ENCODE assay signal across 18 cellular contexts in genomic region chr18:9930299-9930884, GRCh38. TPM values are rescaled to one million over a fixed set of nuclear protein-coding genes. Genes with fewer than 3 reads are reported as not detected.
A peak's percentile ranks its signal among the peaks of the same experiment; 100 is the strongest.
DNase-seq lines count a peak whose midpoint lies in the region; ATAC-seq, FAIRE-seq and TF ChIP-seq lines count a peak whose summit lies in the region.
"Had no signal": no experiment of that assay in that cellular context is flagged by ENCODE, and none has a peak within 500 bp of the region (broad histone marks: within the 10 kb centered on the region; RNA-seq: fewer than 3 reads in every experiment).

No MANE protein-coding gene starts in this region.

- peaks cover 99% of the 10 kb centered on the region for H3K79me2 ChIP-seq in K562 (ENCODE audit: control insufficient read depth, insufficient read depth, low read length)

- peaks cover 3% of the 10 kb centered on the region for H3K36me3 Mint-ChIP-seq in activated naive CD8-positive, alpha-beta T cell
- H3K36me3 Mint-ChIP-seq in activated naive CD8-positive, alpha-beta T cell treated with anti-CD3 and anti-CD28 coated beads, Interleukin-2, amount 50 U/mL, for 24 hours (ENCODE audit: low read depth) = peaks cover 25% of the 10 kb centered on the region
- H3K36me3 Mint-ChIP-seq in neural crest cell (ENCODE audit: low read depth) = peaks cover 8% of the 10 kb centered on the region

- peak overlapping the region in 1 of 2 experiments; percentile 58; a peak in 2 of 4 replicates for H3K9ac ChIP-seq in K562 (ENCODE audit: insufficient read depth in 1 of 2, low read depth in 2 of 2, low read length in 2 of 2)
- H3K9ac ChIP-seq: BLaER1 treated with 17β-estradiol and CSF1 and Interleukin-3, amounts not matched to agents 10 nM and 100 nM; GM23248 had no signal

- ATAC-seq in activated naive CD8-positive, alpha-beta T cell treated with anti-CD3 and anti-CD28 coated beads, Interleukin-2, amount 50 U/mL, for 24 hours = no peak
- ATAC-seq in K562 (no peak), GM19463 (IDR thresholded peaks at IDR 0.05; ENCODE audit: unreplicated experiment) (no peak), HG03280 (IDR thresholded peaks at IDR 0.05; ENCODE audit: unreplicated experiment) (no peak), HG02840 (IDR thresholded peaks at IDR 0.05; ENCODE audit: low FRiP score, unreplicated experiment) (no peak)
- ATAC-seq: GM12878, HCT116 had no signal

- no peak overlapping the region for H3K4me3 Mint-ChIP-seq in activated naive CD8-positive, alpha-beta T cell
- no peak overlapping the region for H3K4me3 Mint-ChIP-seq in activated naive CD8-positive, alpha-beta T cell treated with anti-CD3 and anti-CD28 coated beads, Interleukin-2, amount 50 U/mL, for 24 hours
- H3K4me3 Mint-ChIP-seq in neural crest cell = no peak overlapping the region
- H3K4me3 Mint-ChIP-seq: CD4-positive, alpha-beta T cell had no signal

- H3K9me3 Mint-ChIP-seq in activated naive CD8-positive, alpha-beta T cell (ENCODE audit: low read depth) = no peaks in the 10 kb centered on the region
- H3K9me3 Mint-ChIP-seq in activated naive CD8-positive, alpha-beta T cell treated with anti-CD3 and anti-CD28 coated beads, Interleukin-2, amount 50 U/mL, for 24 hours = no peaks in the 10 kb centered on the region
- no peaks in the 10 kb centered on the region for H3K9me3 Mint-ChIP-seq in neural crest cell
- H3K9me3 Mint-ChIP-seq: CD4-positive, alpha-beta T cell had no signal

- no peak for DNase-seq in activated naive CD8-positive, alpha-beta T cell treated with anti-CD3 and anti-CD28 coated beads, Interleukin-2, amount 50 U/mL, for 24 hours
- DNase-seq in K562 (ENCODE audit: extremely low read depth in 1 of 4, low spot score in 3 of 4) = no peak
- no peak for DNase-seq in neural crest cell (ENCODE audit: low read depth, low spot score)
- no peak for DNase-seq in D341Med (ENCODE audit: low spot score)
- DNase-seq: ACHN; Calu3; CD4-positive, alpha-beta T cell; DMS79; GM23248 had no signal

- H3K4me1 ChIP-seq in K562 (replicated peaks in 1 of 2; ENCODE audit: control insufficient read depth in 2 of 2, insufficient read depth in 2 of 2, low read length in 2 of 2) = peaks cover 4 to 58% of the 10 kb centered on the region in 2 experiments; a peak in 4 of 5 replicates

- POLR2A ChIA-PET in K562 (lab: Yijun Ruan, JAX) = interaction anchor here (1.3 kb wide), 1 partner anchor 17 kb away, joined by 4 read pairs; the partner anchor contains the start of gene VAPA

- no peak for TF ChIP-seq POLR2A in K562 (conservative IDR thresholded peaks at IDR 0.05)

- no peaks in the 10 kb centered on the region for H3K9me1 ChIP-seq in K562 (ENCODE audit: control insufficient read depth, insufficient read depth, low read length)

- H3K4me2 ChIP-seq in K562 (ENCODE audit: insufficient read depth, low read length) = peak overlapping the region; percentile 42

- H3K36me3 ChIP-seq in K562 (ENCODE audit: control insufficient read depth, insufficient read depth, low read length) = peaks cover 63% of the 10 kb centered on the region

- H4K20me1 ChIP-seq in K562 (replicated peaks; ENCODE audit: control insufficient read depth, insufficient read depth, low read length) = peaks cover 16% of the 10 kb centered on the region

- no peak overlapping the region for H3K4me3 ChIP-seq in K562
- H3K4me3 ChIP-seq: BLaER1 treated with 17β-estradiol and CSF1 and Interleukin-3, amounts not matched to agents 10 nM and 100 nM; GM12878; GM23248 had no signal

- TF ChIP-seq CTCF in K562 (IDR thresholded peaks at IDR 0.05 in 2 of 3, conservative IDR thresholded peaks at IDR 0.05 in 1 of 3; ENCODE audit: insufficient read depth in 2 of 3, low read depth in 1 of 3, low read length in 3 of 3) = no peak
- no peak for TF ChIP-seq CTCF in neural crest cell (conservative IDR thresholded peaks at IDR 0.05)

- CTCF ChIA-PET in K562 (lab: Yijun Ruan, JAX; ENCODE audit: low intra/inter-chr PET ratio) = no interaction called here

- no peaks in the 10 kb centered on the region for H3K27me3 ChIP-seq in K562 (ENCODE audit: control insufficient read depth in 2 of 2, insufficient read depth in 2 of 2, low read length in 2 of 2)
- H3K27me3 ChIP-seq: BLaER1 treated with 17β-estradiol and CSF1 and Interleukin-3, amounts not matched to agents 10 nM and 100 nM had no signal

- WGBS in K562 (ENCODE audit: insufficient coverage, low coverage, missing lambda C conversion rate) = 8% methylated on average over 3 of the region's 3 CpGs

- no peak for TF ChIP-seq RAD21 in K562 (CRISPR knock-in tag; conservative IDR thresholded peaks at IDR 0.05 in 1 of 2, IDR thresholded peaks at IDR 0.05 in 1 of 2)

- H3K27me3 Mint-ChIP-seq in activated naive CD8-positive, alpha-beta T cell = no peaks in the 10 kb centered on the region
- H3K27me3 Mint-ChIP-seq in activated naive CD8-positive, alpha-beta T cell treated with anti-CD3 and anti-CD28 coated beads, Interleukin-2, amount 50 U/mL, for 24 hours = no peaks in the 10 kb centered on the region
- no peaks in the 10 kb centered on the region for H3K27me3 Mint-ChIP-seq in neural crest cell (ENCODE audit: low read depth)
- H3K27me3 Mint-ChIP-seq: CD4-positive, alpha-beta T cell had no signal

- BruUV-seq in K562 (replicated peaks; lab: Mats Ljungman, UMichigan) = no TSS peak

- TF ChIP-seq EP300 in K562 (IDR thresholded peaks at IDR 0.05; ENCODE audit: low read length) = no peak

- no peaks in the 10 kb centered on the region; the same call in 1 of the 2 replicates for H3K9me3 ChIP-seq in K562 (replicated peaks; ENCODE audit: control insufficient read depth, insufficient read depth, low read depth, low read length)
- H3K9me3 ChIP-seq: BLaER1 treated with 17β-estradiol and CSF1 and Interleukin-3, amounts not matched to agents 10 nM and 100 nM had no signal

- H3K4me1 Mint-ChIP-seq in activated naive CD8-positive, alpha-beta T cell (ENCODE audit: low read depth) = peaks cover 73% of the 10 kb centered on the region
- peaks cover 61% of the 10 kb centered on the region for H3K4me1 Mint-ChIP-seq in activated naive CD8-positive, alpha-beta T cell treated with anti-CD3 and anti-CD28 coated beads, Interleukin-2, amount 50 U/mL, for 24 hours
- peaks cover 47% of the 10 kb centered on the region for H3K4me1 Mint-ChIP-seq in neural crest cell

- FAIRE-seq in K562 (lab: Jason Lieb, UNC) = no peak
- FAIRE-seq: GM12878, GM18507 had no signal

- in situ Hi-C loops in K562 (cut with MboI) = no loop called here

- no peak overlapping the region for H2AFZ ChIP-seq in K562 (ENCODE audit: low read depth, low read length)
- H2AFZ ChIP-seq: GM23248 had no signal

- peak overlapping the region; percentile 16 for H3K27ac Mint-ChIP-seq in activated naive CD8-positive, alpha-beta T cell
- no peak overlapping the region for H3K27ac Mint-ChIP-seq in activated naive CD8-positive, alpha-beta T cell treated with anti-CD3 and anti-CD28 coated beads, Interleukin-2, amount 50 U/mL, for 24 hours
- peak overlapping the region; percentile 27 for H3K27ac Mint-ChIP-seq in neural crest cell (ENCODE audit: unreplicated experiment)

- peak overlapping the region; percentile 69; the same call in 2 of the 3 replicates for H3K27ac ChIP-seq in K562 (ENCODE audit: extremely low read depth, low read depth, low read length)
- H3K27ac ChIP-seq: BLaER1 treated with 17β-estradiol and CSF1 and Interleukin-3, amounts not matched to agents 10 nM and 100 nM; GM23248 had no signal

- intact Hi-C loops in K562 (cut with micrococcal nuclease) = loop anchor here (1.0 kb wide), 1 partner anchor 15 kb away; no protein-coding TSS in a partner anchor

TF ChIP-seq in K562, 482 proteins besides CTCF, POLR2A, EP300 and RAD21 (continues in another document):
- TF ChIP-seq POLR2G (IDR thresholded peaks at IDR 0.05; ENCODE audit: low read depth, low read length) (peak; percentile 33; the same call in 1 of the 2 replicates), SMARCA4 (IDR thresholded peaks at IDR 0.05) (peak; percentile 29; the same call in 1 of the 2 replicates), DMBX1 (CRISPR knock-in tag; IDR thresholded peaks at IDR 0.05; ENCODE audit: borderline replicate concordance) (no peak)

RNA-seq across cellular contexts. Expression of gene VAPA, which starts 16.6 kb away (rescaled TPM):
- 131 and 315 TPM in 2 replicates for total RNA-seq in K562 (2011; cell fraction: chromatin; rRNA removed; ENCODE audit: low replicate concordance)
- total RNA-seq in K562 (2011; cell fraction: nucleolus; rRNA removed) = 118 and 122 TPM in 2 replicates
- 147 and 249 TPM in 2 replicates for total RNA-seq in K562 (2011; cell fraction: nucleoplasm; rRNA removed)
- total RNA-seq in K562 (2014; rRNA removed) = 516 and 526 TPM in 2 replicates
- total RNA-seq in K562 (2014; rRNA removed; fragmentation: Illumina TruSeq; extraction: Trizol) = 624 and 729 TPM in 2 replicates
- total RNA-seq in K562 (2015; rRNA removed; fragmentation: Illumina TruSeq; extraction: Trizol) = 726 and 732 TPM in 2 replicates
- total RNA-seq in K562 (2021) = 504 and 509 TPM in 2 replicates
- 544 and 809 TPM in 2 replicates for polyA plus RNA-seq in K562 (2011; rRNA removed)
- polyA plus RNA-seq in K562 (2011; cell fraction: cytosol; rRNA removed) = 202 and 314 TPM in 2 replicates
- 169 and 199 TPM in 2 replicates for polyA plus RNA-seq in K562 (2011; cell fraction: nucleus; rRNA removed)
- polyA plus RNA-seq in K562 (2012) = 376 and 498 TPM in 2 replicates
- 790 and 902 TPM in 2 replicates for polyA plus RNA-seq in K562 (2014; fragmentation: Illumina TruSeq; extraction: Trizol)
- 100 to 1,000 TPM; 219 to 224 TPM for polyA plus RNA-seq in K562 (2014; fragmentation: Nextera tagmentation; extraction: Ambion mirVana)
- 455 and 489 TPM in 2 replicates for polyA plus RNA-seq in K562 (2014; rRNA removed)
- 866 and 913 TPM in 2 replicates for polyA minus RNA-seq in K562 (2011; rRNA and poly(A)+ RNA removed)
- polyA minus RNA-seq in K562 (2011; cell fraction: cytosol; rRNA and poly(A)+ RNA removed) = 292 and 382 TPM in 2 replicates
- polyA minus RNA-seq in K562 (2011; cell fraction: nucleus; rRNA and poly(A)+ RNA removed) = 176 and 203 TPM in 2 replicates
- total RNA-seq in neural crest cell = 125 and 126 TPM in 2 replicates

RNA-seq across cellular contexts. Expression of gene TXNDC2, which starts 44.6 kb away (rescaled TPM):
- total RNA-seq in K562 (2011; cell fraction: chromatin; rRNA removed; ENCODE audit: low replicate concordance) = 2.8 and 4.0 TPM in 2 replicates
- total RNA-seq in K562 (2011; cell fraction: nucleolus; rRNA removed) = 1.7 and 2.8 TPM in 2 replicates
- total RNA-seq in K562 (2011; cell fraction: nucleoplasm; rRNA removed) = 2.3 and 2.6 TPM in 2 replicates
- total RNA-seq in K562 (2014; rRNA removed) (1.3 TPM in 2 replicates), K562 (2014; rRNA removed; fragmentation: Illumina TruSeq; extraction: Trizol) (1.6 and 1.7 TPM in 2 replicates), K562 (2015; rRNA removed; fragmentation: Illumina TruSeq; extraction: Trizol) (2.3 and 2.5 TPM in 2 replicates), K562 (2021) (2.0 and 3.8 TPM in 2 replicates), neural crest cell (not detected in 2 replicates)
- polyA plus RNA-seq in K562 (2011; rRNA removed) (0.79 and 2.3 TPM in 2 replicates), K562 (2014; fragmentation: Illumina TruSeq; extraction: Trizol) (4.8 and 4.9 TPM in 2 replicates), K562 (2014; fragmentation: Nextera tagmentation; extraction: Ambion mirVana) (1 to 10 TPM; 1.2 to 2.3 TPM), K562 (2014; rRNA removed) (1.4 and 2.5 TPM in 2 replicates)
- polyA plus RNA-seq in K562 (2011; cell fraction: cytosol; rRNA removed) = 0.55 and 2.2 TPM in 2 replicates
- polyA plus RNA-seq in K562 (2011; cell fraction: nucleus; rRNA removed) = 0.83 and 4.6 TPM in 2 replicates
- polyA plus RNA-seq in K562 (2012) = 1.5 and 3.3 TPM in 2 replicates
- 2.8 and 5.4 TPM in 2 replicates for polyA minus RNA-seq in K562 (2011; rRNA and poly(A)+ RNA removed)
- 0.73 and 3.0 TPM in 2 replicates for polyA minus RNA-seq in K562 (2011; cell fraction: cytosol; rRNA and poly(A)+ RNA removed)
- 1.8 and 4.7 TPM in 2 replicates for polyA minus RNA-seq in K562 (2011; cell fraction: nucleus; rRNA and poly(A)+ RNA removed)
- total RNA-seq: Calu3; CD4-positive, alpha-beta T cell; G401; GM23248 had no signal
- polyA plus RNA-seq: GM23248 had no signal
